13 cellular contexts compared by ENCODE assay signal in genomic region chr7:137930616-137931015, GRCh38.
A peak's percentile ranks its signal among the peaks of the same experiment; 100 is the strongest.
DNase-seq lines count a peak whose midpoint lies in the region; ATAC-seq, FAIRE-seq and TF ChIP-seq lines count a peak whose summit lies in the region.
"Had no signal": no experiment of that assay in that cellular context is flagged by ENCODE, and none has a peak within 500 bp of the region (broad histone marks: within the 10 kb centered on the region; RNA-seq: fewer than 3 reads in every experiment).

No MANE protein-coding gene starts in this region.

- H3K27ac ChIP-seq in PC-9 (peak overlapping the region; percentile 47), endothelial cell of umbilical vein (ENCODE audit: insufficient read depth, low read depth, low read length) (no peak overlapping the region)

- H3K4me3 ChIP-seq in PC-9 (no peak overlapping the region), endothelial cell of umbilical vein (replicated peaks in 1 of 3; ENCODE audit: insufficient read depth in 1 of 3, low read depth in 1 of 3, low read length in 3 of 3) (no peak overlapping the region), skeletal muscle cell (ENCODE audit: low read depth, low read length) (no peak overlapping the region)
- H3K4me3 ChIP-seq: esophagus squamous epithelium, upper lobe of left lung had no signal

- POLR2A ChIA-PET in PC-9 (lab: Charles Lee; ENCODE audit: unreplicated experiment), result no interaction called here
- POLR2A ChIA-PET in endothelial cell of umbilical vein (lab: Charles Lee), result no interaction called here

- no peaks in the 10 kb centered on the region for H3K27me3 ChIP-seq in PC-9 (ENCODE audit: insufficient read depth, low read depth)
- H3K27me3 ChIP-seq in endothelial cell of umbilical vein (ENCODE audit: control insufficient read depth in 2 of 2, insufficient read depth in 2 of 2, low read length in 2 of 2), result no peaks in the 10 kb centered on the region
- H3K27me3 ChIP-seq: esophagus squamous epithelium, upper lobe of left lung had no signal

- intact Hi-C loops in PC-9 (cut with micrococcal nuclease; ENCODE audit: unreplicated experiment) (no loop called here), endothelial cell of umbilical vein (cut with micrococcal nuclease) (no loop called here)

- H3K9me3 ChIP-seq in PC-9 (ENCODE audit: insufficient read depth, low read depth), result no peaks in the 10 kb centered on the region
- H3K9me3 ChIP-seq in endothelial cell of umbilical vein (replicated peaks; ENCODE audit: control insufficient read depth, insufficient read depth, low read length), result no peaks in the 10 kb centered on the region
- H3K9me3 ChIP-seq: esophagus squamous epithelium, upper lobe of left lung had no signal

- H3K9me1 ChIP-seq in endothelial cell of umbilical vein (replicated peaks; ENCODE audit: control insufficient read depth, extremely low read depth, insufficient read depth, low read length), result no peaks in the 10 kb centered on the region

- peak; percentile 18 for FAIRE-seq in endothelial cell of umbilical vein (lab: Jason Lieb, UNC)
- FAIRE-seq: HepG2 had no signal

- peaks cover 7% of the 10 kb centered on the region; the same call in 1 of the 2 replicates for H3F3A ChIP-seq in PC-9 (ENCODE audit: insufficient read depth, low read depth)

- dilution Hi-C loops in endothelial cell of umbilical vein (cut with MboI; ENCODE audit: extremely low pct_ligation_motif_present, low sequenced_read_pairs), result no loop called here

- H2AFZ ChIP-seq in PC-9 (no peak overlapping the region), endothelial cell of umbilical vein (ENCODE audit: low read depth, low read length) (no peak overlapping the region)

- ATAC-seq in GM18868 (IDR thresholded peaks at IDR 0.05; ENCODE audit: unreplicated experiment), result no peak
- ATAC-seq: HepG2, left lobe of liver had no signal

- no peak overlapping the region for H3K9ac ChIP-seq in endothelial cell of umbilical vein (replicated peaks; ENCODE audit: extremely low read depth, insufficient read depth, low read length)

- no peaks in the 10 kb centered on the region for H3K9me2 ChIP-seq in PC-9 (ENCODE audit: insufficient read depth)

- H3K36me3 ChIP-seq in PC-9 (ENCODE audit: low read depth), result peaks cover 13% of the 10 kb centered on the region; the same call in 1 of the 2 replicates
- peaks cover 0 to 8% of the 10 kb centered on the region in 2 experiments for H3K36me3 ChIP-seq in endothelial cell of umbilical vein (ENCODE audit: control insufficient read depth in 2 of 2, extremely low read depth in 1 of 2, insufficient read depth in 2 of 2, low read length in 2 of 2)

- BruUV-seq in PC-9 (replicated peaks; lab: Mats Ljungman, UMichigan), result no TSS peak
- BruUV-seq in endothelial cell of umbilical vein (replicated peaks; lab: Mats Ljungman, UMichigan), result no TSS peak

- DNase-seq in Daoy (ENCODE audit: low read depth) (peak; percentile 32), PC-9 (peak in 1 of 2 experiments; percentile 79), endothelial cell of umbilical vein (ENCODE audit: low read depth, low spot score) (peak; percentile 63), skeletal muscle cell (ENCODE audit: low read depth) (peak; percentile 70), ureter (ENCODE audit: low spot score) (no peak), anterior cingulate cortex (lab: John Stamatoyannopoulos, UW) (no peak)
- DNase-seq in activated CD4-positive, alpha-beta T cell treated with anti-CD3 and anti-CD28 coated beads, Interleukin-2, amount 50 U/mL, for 1 hour, result no peak
- DNase-seq: esophagus squamous epithelium, NCI-H2081, upper lobe of left lung had no signal

- peaks cover 28% of the 10 kb centered on the region for H3K4me1 ChIP-seq in PC-9 (replicated peaks; ENCODE audit: insufficient read depth)
- H3K4me1 ChIP-seq in endothelial cell of umbilical vein (ENCODE audit: control insufficient read depth, extremely low read depth, insufficient read depth, low read length), result peaks cover 26% of the 10 kb centered on the region

- TF ChIP-seq CTCF in PC-9 (conservative IDR thresholded peaks at IDR 0.05) (no peak), endothelial cell of umbilical vein (IDR thresholded peaks at IDR 0.05; ENCODE audit: extremely low read depth in 1 of 2, insufficient read depth in 1 of 2, low read depth in 1 of 2, low read length in 2 of 2) (no peak)

- no peak for TF ChIP-seq POLR2A in endothelial cell of umbilical vein (IDR thresholded peaks at IDR 0.05; ENCODE audit: low read depth, low read length)

- H3K4me2 ChIP-seq in PC-9 (no peak overlapping the region), endothelial cell of umbilical vein (ENCODE audit: insufficient read depth, low read length) (no peak overlapping the region)

- peaks cover 30% of the 10 kb centered on the region for H3K79me2 ChIP-seq in PC-9 (ENCODE audit: low read depth)
- H3K79me2 ChIP-seq in endothelial cell of umbilical vein (ENCODE audit: control insufficient read depth, insufficient read depth, low read length), result peaks cover 44% of the 10 kb centered on the region

- CTCF ChIA-PET in PC-9 (lab: Charles Lee) (interaction anchor here (0.6 kb wide), 1 partner anchor 91 kb away, joined by 6 read pairs; no protein-coding TSS in a partner anchor), endothelial cell of umbilical vein (lab: Charles Lee) (interaction anchor here (1.0 to 1.8 kb wide), 10 partner anchors 15 to 78 kb away, joined by 3 to 9 read pairs (median 3); partner anchors contain the start of gene CREB3L2)

- H4K20me1 ChIP-seq in PC-9 (ENCODE audit: insufficient read depth), result no peaks in the 10 kb centered on the region
- H4K20me1 ChIP-seq in endothelial cell of umbilical vein (replicated peaks; ENCODE audit: control insufficient read depth, extremely low read depth, insufficient read depth, low read length), result no peaks in the 10 kb centered on the region

TF ChIP-seq in endothelial cell of umbilical vein, 7 proteins besides CTCF, POLR2A, EP300 and RAD21:
- TF ChIP-seq EZH2 (IDR thresholded peaks at IDR 0.05; ENCODE audit: borderline replicate concordance, low read depth, low read length, severe bottlenecking), result no peak
- TF ChIP-seq JUN (IDR thresholded peaks at IDR 0.05; ENCODE audit: borderline replicate concordance, insufficient read depth, insufficient read length, low read depth), result no peak
- TF ChIP-seq FOS (IDR thresholded peaks at IDR 0.05; ENCODE audit: borderline replicate concordance, insufficient read depth, low read length), result peak; percentile 43

Comparison
In these comparisons a context has a peak if more than half of its experiments do, and no peak if none do; other contexts are left out.
1. DNase-seq: peak in Daoy (single experiment), endothelial cell of umbilical vein (single experiment) and skeletal muscle cell (single experiment); none in ureter (single experiment), activated CD4-positive, alpha-beta T cell treated with anti-CD3 and anti-CD28 coated beads, Interleukin-2, amount 50 U/mL, for 1 hour (single experiment) and anterior cingulate cortex (0 of 58).